31 cellular contexts compared by ENCODE assay signal in genomic region chr5:146817973-146818372, GRCh38.
"Had no signal": no experiment of that assay in that cellular context is flagged by ENCODE, and none has a peak within 500 bp of the region (broad histone marks: within the 10 kb centered on the region; RNA-seq: fewer than 3 reads in every experiment).

No MANE protein-coding gene starts in this region.

- H3K9me3 ChIP-seq: adrenal gland, ascending aorta, body of pancreas, breast epithelium had no signal

- H3K4me1 ChIP-seq: adrenal gland, body of pancreas, breast epithelium had no signal

- DNase-seq: activated effector memory CD4-positive, alpha-beta T cell treated with anti-CD3 and anti-CD28 coated beads, Interleukin-2, amount 50 U/mL, for 16 hours; activated effector memory CD4-positive, alpha-beta T cell treated with Interleukin-2 at 50 U/mL for 16 hours; activated gamma-delta T cell; activated gamma-delta T cell treated with Interleukin-2 at 50 U/mL for 16 hours; activated naive CD4-positive, alpha-beta T cell; activated naive CD4-positive, alpha-beta T cell treated with anti-CD3 and anti-CD28 coated beads for 36 hours; activated naive CD4-positive, alpha-beta T cell treated with anti-CD3 and anti-CD28 coated beads, Interleukin-2, amount 10 ng/mL, durations not matched to agents 7 days and 5 days; activated naive CD4-positive, alpha-beta T cell treated with anti-CD3 and anti-CD28 coated beads, Interleukin-2, amount 50 U/mL, for 16 hours; activated naive CD4-positive, alpha-beta T cell treated with Interleukin-2 at 50 U/mL for 16 hours; activated naive CD8-positive, alpha-beta T cell treated with anti-CD3 and anti-CD28 coated beads for 36 hours; activated naive CD8-positive, alpha-beta T cell treated with anti-CD3 and anti-CD28 coated beads, Interleukin-2, amount 10 ng/mL, durations not matched to agents 7 days and 5 days; activated naive CD8-positive, alpha-beta T cell treated with anti-CD3 and anti-CD28 coated beads, Interleukin-2, amount 50 U/mL, for 24 hours; activated T-cell treated with anti-CD3 and anti-CD28 coated beads, Interleukin-2, amount 50 U/mL, for 1 hour; activated T-cell treated with anti-CD3 and anti-CD28 coated beads, Interleukin-2, amount 50 U/mL, for 24 hours; activated T-cell treated with anti-CD3 and anti-CD28 coated beads, Interleukin-2, amount 50 U/mL, for 4 hours; activated T-cell treated with anti-CD3 and anti-CD28 coated beads, Interleukin-2, amount 50 U/mL, for 48 hours; activated T-cell treated with anti-CD3 and anti-CD28 coated beads, Interleukin-2, amount 50 U/mL, for 72 hours; adrenal gland; amniotic stem cell; amygdala; anterior cingulate cortex; aorta; body of pancreas; brain microvascular endothelial cell; central memory CD4-positive, alpha-beta T cell; cerebellar nuclear complex had no signal

- H3K4me3 ChIP-seq: adrenal gland, ascending aorta, body of pancreas, breast epithelium, cardiac muscle cell had no signal

- FAIRE-seq: astrocyte, bronchial epithelial cell had no signal

- H3K36me3 ChIP-seq: adrenal gland, ascending aorta, brain microvascular endothelial cell, breast epithelium, cardiac muscle cell had no signal

- H3K27me3 ChIP-seq: adrenal gland, ascending aorta, body of pancreas, brain microvascular endothelial cell, breast epithelium, cardiac muscle cell had no signal

- H3K27ac ChIP-seq: adrenal gland, ascending aorta, body of pancreas, brain microvascular endothelial cell, breast epithelium, cardiac muscle cell had no signal
